Comparison of ENCODE assay signal across 19 cellular contexts in genomic region chr11:70189622-70190021, GRCh38. TPM values are rescaled to one million over a fixed set of nuclear protein-coding genes. Genes with fewer than 3 reads are reported as not detected.
DNase-seq lines count a peak whose midpoint lies in the region; ATAC-seq, FAIRE-seq and TF ChIP-seq lines count a peak whose summit lies in the region.
"Had no signal": no experiment of that assay in that cellular context is flagged by ENCODE, and none has a peak within 500 bp of the region (broad histone marks: within the 10 kb centered on the region; RNA-seq: fewer than 3 reads in every experiment).

No MANE protein-coding gene starts in this region.

- H3K14ac ChIP-seq in mesenchymal stem cell (ENCODE audit: low read length in 2 of 2) = no peak overlapping the region

- no peak overlapping the region for H3K4me2 ChIP-seq in mesenchymal stem cell (ENCODE audit: low read length, poor library complexity, severe bottlenecking)
- H3K4me2 ChIP-seq: BLaER1 had no signal

- H3K27me3 ChIP-seq in bronchial epithelial cell (ENCODE audit: control insufficient read depth, insufficient read depth, low read length) (no peaks in the 10 kb centered on the region), mesenchymal stem cell (ENCODE audit: control insufficient read depth in 1 of 2, insufficient read depth in 1 of 2, low read length in 2 of 2) (peaks cover 31 to 37% of the 10 kb centered on the region in 2 experiments)
- H3K27me3 ChIP-seq: BLaER1 had no signal

- FAIRE-seq in GM12891 (lab: Jason Lieb, UNC) = peak; percentile 54
- FAIRE-seq in bronchial epithelial cell (lab: Jason Lieb, UNC) = peak; percentile 7
- FAIRE-seq: G401.6, GM18507, H54 had no signal

- H4K8ac ChIP-seq in mesenchymal stem cell (ENCODE audit: low read length) = no peak overlapping the region

- H3K9me3 ChIP-seq in mesenchymal stem cell (ENCODE audit: control insufficient read depth, low read length) = no peaks in the 10 kb centered on the region
- H3K9me3 ChIP-seq: BLaER1, Caco-2, HAP-1 had no signal

- 92% methylated on average over 10 of the region's 11 CpGs for WGBS in mesenchymal stem cell

- H2BK12ac ChIP-seq in mesenchymal stem cell (ENCODE audit: low read length in 2 of 2) = no peak overlapping the region

- H3K4me3 ChIP-seq in bronchial epithelial cell (ENCODE audit: low read depth, low read length) = no peak overlapping the region
- no peak overlapping the region for H3K4me3 ChIP-seq in mesenchymal stem cell (ENCODE audit: insufficient read depth in 1 of 2, low read depth in 1 of 2, low read length in 2 of 2)
- H3K4me3 ChIP-seq: BLaER1, HAP-1 had no signal

- H3K18ac ChIP-seq in mesenchymal stem cell (ENCODE audit: low read depth in 1 of 2, low read length in 2 of 2) = no peak overlapping the region

- H2AFZ ChIP-seq in mesenchymal stem cell (ENCODE audit: low read depth, low read length) = no peak overlapping the region

- H3K4me1 ChIP-seq in mesenchymal stem cell (ENCODE audit: control insufficient read depth, insufficient read depth, low read depth, low read length) = peaks cover 2% of the 10 kb centered on the region
- H3K4me1 ChIP-seq: Caco-2, HAP-1 had no signal

- no peak overlapping the region for H2BK5ac ChIP-seq in mesenchymal stem cell (ENCODE audit: low read depth, low read length, poor library complexity, severe bottlenecking)

- no peak overlapping the region for H2AK5ac ChIP-seq in mesenchymal stem cell (ENCODE audit: low read length, severe bottlenecking)

- no peak overlapping the region for H2BK15ac ChIP-seq in mesenchymal stem cell (ENCODE audit: low read depth, poor library complexity, severe bottlenecking)

- in situ Hi-C loops in GM13977 (cut with MboI; ENCODE audit: low pct_unique_long_range_greater_than_20kb, low sequenced_read_pairs, unreplicated experiment) = loop anchor here (10.0 to 25.0 kb wide), 2 partner anchors 265 to 502 kb away; partner anchors contain the start of gene LTO1

- H3K36me3 ChIP-seq in bronchial epithelial cell (ENCODE audit: control insufficient read depth, insufficient read depth, low read length) = no peaks in the 10 kb centered on the region
- H3K36me3 ChIP-seq in mesenchymal stem cell (ENCODE audit: control insufficient read depth in 1 of 2, insufficient read depth in 2 of 2, low read depth in 1 of 2, low read length in 2 of 2) = no peaks in the 10 kb centered on the region
- H3K36me3 ChIP-seq: BLaER1, HAP-1 had no signal

- no peak overlapping the region for H3K4ac ChIP-seq in mesenchymal stem cell (ENCODE audit: low read depth in 1 of 2, low read length in 2 of 2)

- H3K9ac ChIP-seq in mesenchymal stem cell (ENCODE audit: low read length) = no peak overlapping the region
- H3K9ac ChIP-seq: BLaER1 had no signal

- no peak overlapping the region for H3K27ac ChIP-seq in mesenchymal stem cell (ENCODE audit: low read length, poor library complexity, severe bottlenecking)
- H3K27ac ChIP-seq: BLaER1, C4-2B had no signal

- no peak for TF ChIP-seq CTCF in bronchial epithelial cell (IDR thresholded peaks at IDR 0.05; ENCODE audit: insufficient read depth, low read length, severe bottlenecking)
- no peak for TF ChIP-seq CTCF in GM13977 (IDR thresholded peaks at IDR 0.05; ENCODE audit: extremely low read depth, insufficient read depth, missing control alignments)

- no peak overlapping the region for H2BK120ac ChIP-seq in mesenchymal stem cell (ENCODE audit: low read depth, low read length)

- no peak overlapping the region for H3K23ac ChIP-seq in mesenchymal stem cell (ENCODE audit: low read length in 2 of 2)

- H3K79me1 ChIP-seq in mesenchymal stem cell (replicated peaks; ENCODE audit: low read length, poor library complexity, severe bottlenecking) = no peaks in the 10 kb centered on the region

- peak overlapping the region; percentile 9 for H4K91ac ChIP-seq in mesenchymal stem cell (ENCODE audit: low read length)

- DNase-seq in GM12891 (ENCODE audit: insufficient read length, low spot score) (no peak), bronchial epithelial cell (ENCODE audit: low read depth) (no peak), mesenchymal stem cell (no peak), kidney tubule cell (ENCODE audit: low spot score) (no peak), GM13977 (ENCODE audit: low spot score) (no peak)
- DNase-seq: Caco-2; CD4-positive, CD25-positive, alpha-beta regulatory T cell; CD8-positive, alpha-beta T cell; DMS153; DND-41; GOT3; HFFc6 had no signal

- TF ChIP-seq POLR2A in GM12891 (IDR thresholded peaks at IDR 0.05; ENCODE audit: low read depth, low read length) = no peak

- no peak for ATAC-seq in esophagus mucosa
- ATAC-seq: CD8-positive, alpha-beta T cell had no signal

TF ChIP-seq in GM12891, 5 proteins besides CTCF, POLR2A, EP300 and RAD21:
- TF ChIP-seq PAX5 (IDR thresholded peaks at IDR 0.05; ENCODE audit: insufficient read depth, low read length, severe bottlenecking) (no peak), TAF1 (IDR thresholded peaks at IDR 0.05; ENCODE audit: low read depth, low read length) (no peak), SPI1 (IDR thresholded peaks at IDR 0.05; ENCODE audit: low read depth, low read length) (no peak), POU2F2 (IDR thresholded peaks at IDR 0.05; ENCODE audit: low read depth, low read length) (no peak), POLR2AphosphoS5 (IDR thresholded peaks at IDR 0.05; ENCODE audit: low read depth, low read length) (no peak)

RNA-seq across cellular contexts. Expression of gene FADD, which starts 13.5 kb away (rescaled TPM):
- polyA plus RNA-seq in GM12891 (2012; ENCODE audit: low read depth, missing spikeins) = 15.2 TPM
- total RNA-seq in bronchial epithelial cell = 32.4 and 52.1 TPM in 2 replicates
- 30.7 TPM for polyA plus RNA-seq in mesenchymal stem cell (2013, experiment 1 of 2)
- 31.4 TPM for polyA plus RNA-seq in mesenchymal stem cell (2013, experiment 2 of 2)
- total RNA-seq in esophagus mucosa = 19.6 TPM
